Comparison of ENCODE assay signal across 9 cellular contexts in the genomic region with DNA sequence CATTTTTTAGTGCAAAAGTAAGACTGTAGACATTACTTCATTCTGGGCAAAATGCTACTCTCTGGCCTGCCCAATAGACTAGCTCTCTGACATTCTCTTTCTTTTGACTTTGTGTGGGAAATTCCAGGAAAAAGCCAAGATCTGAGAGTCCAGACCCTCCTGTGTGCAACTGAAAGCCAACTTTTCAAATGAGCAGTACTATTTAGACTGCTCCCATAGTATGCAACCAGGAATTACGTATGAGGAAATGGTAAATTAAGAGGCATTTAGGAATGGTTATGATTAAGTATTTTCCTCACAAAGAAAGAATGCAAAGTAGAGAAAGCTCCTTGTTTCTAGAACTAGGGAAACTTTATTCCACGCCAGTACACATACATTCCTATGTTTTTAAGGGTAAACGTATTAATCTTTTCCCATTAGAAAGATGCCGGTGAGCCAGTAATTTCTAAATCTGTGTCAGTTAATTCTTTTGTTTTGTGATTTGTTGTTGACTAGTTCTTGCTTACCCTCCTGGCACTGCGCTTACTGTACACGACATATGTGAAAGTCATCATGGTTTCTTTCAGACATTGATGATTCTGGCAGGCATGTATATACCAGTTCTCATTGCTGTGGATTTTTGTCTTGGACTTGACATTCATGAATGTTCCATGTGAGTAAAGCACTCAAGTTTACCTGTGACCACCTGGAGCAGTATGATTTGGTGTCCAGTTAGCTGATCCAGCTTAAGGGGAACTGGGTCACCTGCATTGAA. TPM values are rescaled to one million over a fixed set of nuclear protein-coding genes. Genes with fewer than 3 reads are reported as not detected.
A peak's percentile ranks its signal among the peaks of the same experiment; 100 is the strongest.
DNase-seq lines count a peak whose midpoint lies in the region; ATAC-seq and TF ChIP-seq lines count a peak whose summit lies in the region.
"Had no signal": no experiment of that assay in that cellular context is flagged by ENCODE, and none has a peak within 500 bp of the region (broad histone marks: within the 10 kb centered on the region; RNA-seq: fewer than 3 reads in every experiment).

No MANE protein-coding gene starts in this region.

- peak; percentile 69 for DNase-seq in AG09319 (ENCODE audit: extremely low read depth, low read depth)
- peak; percentile 23 for DNase-seq in foreskin melanocyte
- no peak for DNase-seq in sciatic nerve (ENCODE audit: low spot score)
- no peak for DNase-seq in activated CD4-positive, CD25-positive, alpha-beta regulatory T cell (lab: John Stamatoyannopoulos, UW)
- no peak for DNase-seq in pons (ENCODE audit: low spot score)
- no peak for DNase-seq in NCI-H446 (lab: John Stamatoyannopoulos, UW)
- DNase-seq in HT-29 (ENCODE audit: low spot score) = no peak

- TF ChIP-seq CTCF in AG09319 (IDR thresholded peaks at IDR 0.05; ENCODE audit: low read depth, low read length) (no peak), WI38 (IDR thresholded peaks at IDR 0.05; ENCODE audit: low read depth, low read length) (no peak)

- 0 out of 2 replicates have a peak overlapping the region, but pooled peaks have one; percentile 1 for H3K4me3 ChIP-seq in WI38 (ENCODE audit: low read depth, low read length)

- intact Hi-C loops in sciatic nerve (cut with DNase I) = no loop called here

- peak; percentile 33 for ATAC-seq in sciatic nerve
- ATAC-seq: T-helper 17 cell had no signal

RNA-seq across cellular contexts. Expression of gene AOPEP, which starts 56.0 kb away (rescaled TPM):
- 158 TPM for total RNA-seq in sciatic nerve
- 19.9 and 22.6 TPM in 2 replicates for total RNA-seq in HT-29 (2014; rRNA removed; shearing (Covaris generic))

Comparison
In these comparisons a context has a peak if more than half of its experiments do, and no peak if none do; other contexts are left out.
1. DNase-seq: peak in AG09319 (single experiment) and foreskin melanocyte (single experiment); none in sciatic nerve (single experiment), activated CD4-positive, CD25-positive, alpha-beta regulatory T cell (0 of 4), pons (single experiment), NCI-H446 (0 of 2) and HT-29 (single experiment).